In genomic region chr12:60801166-60801565, GRCh38 we compare ENCODE assay signal across 7 cellular contexts.
DNase-seq lines count a peak whose midpoint lies in the region; ATAC-seq, FAIRE-seq and TF ChIP-seq lines count a peak whose summit lies in the region.
"Not testable (repeated sequence)": the region's sequence is repeated elsewhere in the genome, so short reads cannot be mapped to it uniquely, and the experiment has no call there.

No MANE protein-coding gene starts in this region.

- not testable (repeated sequence) for H3K4me3 Mint-ChIP-seq in Caco-2 (ENCODE audit: unreplicated experiment)

- 0 out of 2 replicates have a peak overlapping the region, but pooled peaks have one; percentile 22 for H2BK20ac ChIP-seq in IMR-90 (ENCODE audit: low read depth, low read length)

- not testable (repeated sequence) for H3K4me3 ChIP-seq in Caco-2 (ENCODE audit: low read depth, low read length); IMR-90 (ENCODE audit: insufficient read depth, low read depth, low read length); mammary epithelial cell (replicated peaks in 1 of 3; ENCODE audit: insufficient read depth in 1 of 3, low read depth in 2 of 3, low read length in 3 of 3); bronchial epithelial cell (ENCODE audit: low read depth, low read length); epithelial cell of esophagus (ENCODE audit: low read length)

- not testable (repeated sequence) for H2BK5ac ChIP-seq in IMR-90 (ENCODE audit: low read depth, low read length, poor library complexity, severe bottlenecking)

- TF ChIP-seq POLR2A in IMR-90 (IDR thresholded peaks at IDR 0.05; ENCODE audit: low read depth, low read length) = not testable (repeated sequence)

- not testable (repeated sequence) for H3K9me3 ChIP-seq in Caco-2; IMR-90 (ENCODE audit: control insufficient read depth, insufficient read depth, low read length); mammary epithelial cell (replicated peaks; ENCODE audit: insufficient read depth, low read length)

- H3K27me3 ChIP-seq in Caco-2 (replicated peaks; ENCODE audit: control insufficient read depth, insufficient read depth, low read length); IMR-90 (ENCODE audit: control insufficient read depth, insufficient read depth, low read length); mammary epithelial cell (ENCODE audit: insufficient read depth, low read length); bronchial epithelial cell (ENCODE audit: control insufficient read depth, insufficient read depth, low read length); foreskin keratinocyte: not testable (repeated sequence)

- POLR2A ChIA-PET in Caco-2 (lab: Charles Lee); IMR-90 (lab: Charles Lee; ENCODE audit: unreplicated experiment): not testable (repeated sequence)

- H3K18ac ChIP-seq in IMR-90 (ENCODE audit: low read depth, low read length) = not testable (repeated sequence)

- H4K91ac ChIP-seq in IMR-90 (ENCODE audit: insufficient read depth, low read depth, low read length) = 0 out of 2 replicates have a peak overlapping the region, but pooled peaks have one; percentile 25

- H3K4ac ChIP-seq in IMR-90 (ENCODE audit: low read depth, low read length) = peak overlapping the region; percentile 26; the same call in 1 of the 2 replicates

- H2AK9ac ChIP-seq in IMR-90 (replicated peaks; ENCODE audit: low read depth, low read length, poor library complexity) = not testable (repeated sequence)

- H3K79me2 ChIP-seq in mammary epithelial cell (ENCODE audit: insufficient read depth, low read length) = not testable (repeated sequence)

- not testable (repeated sequence) for H3K36me3 ChIP-seq in Caco-2 (ENCODE audit: control insufficient read depth, insufficient read depth, low read length); IMR-90 (ENCODE audit: control insufficient read depth, insufficient read depth, low read length); mammary epithelial cell (ENCODE audit: insufficient read depth, low read length); bronchial epithelial cell (ENCODE audit: control insufficient read depth, insufficient read depth, low read length)

- not testable (repeated sequence) for H3K27me3 Mint-ChIP-seq in Caco-2 (ENCODE audit: insufficient read depth, unreplicated experiment)

- H2BK120ac ChIP-seq in IMR-90 (ENCODE audit: low read depth, low read length) = 0 out of 2 replicates have a peak overlapping the region, but pooled peaks have one; percentile 67

- CTCF ChIA-PET in Caco-2 (lab: Charles Lee); IMR-90 (lab: Yijun Ruan, JAX): not testable (repeated sequence)
- CTCF ChIA-PET in mammary epithelial cell (lab: Charles Lee; ENCODE audit: low non-redundant PET) = interaction anchor here (0.6 kb wide), 1 partner anchor 995 kb away, joined by 4 read pairs; no protein-coding TSS in a partner anchor

- H3K23ac ChIP-seq in IMR-90 (ENCODE audit: low read depth, low read length) = not testable (repeated sequence)

- FAIRE-seq in bronchial epithelial cell (lab: Jason Lieb, UNC) = not testable (repeated sequence)

- not testable (repeated sequence) for H3K36me3 Mint-ChIP-seq in Caco-2 (ENCODE audit: insufficient read depth, unreplicated experiment)

- 0 out of 3 replicates have a peak overlapping the region, but pooled peaks have one; percentile 36 for H2BK15ac ChIP-seq in IMR-90 (ENCODE audit: low read depth, low read length)

- H3K79me1 ChIP-seq in IMR-90 (ENCODE audit: low read depth in 1 of 2, low read length in 2 of 2) = not testable (repeated sequence)

- in situ Hi-C loops in IMR-90 (cut with MboI; ENCODE audit: low sequenced_read_pairs); mammary epithelial cell (cut with MboI; ENCODE audit: low sequenced_read_pairs in 2 of 2): not testable (repeated sequence)

- ATAC-seq in IMR-90 (ENCODE audit: low read depth) = not testable (repeated sequence)
- ATAC-seq in foreskin keratinocyte = peak; percentile 49

- not testable (repeated sequence) for H3K14ac ChIP-seq in IMR-90 (replicated peaks; ENCODE audit: low read depth, low read length)

- H2AFZ ChIP-seq in IMR-90 (replicated peaks; ENCODE audit: low read length, poor library complexity); mammary epithelial cell (ENCODE audit: low read depth, low read length): not testable (repeated sequence)

- not testable (repeated sequence) for H3K4me2 ChIP-seq in IMR-90 (ENCODE audit: low read depth, low read length); mammary epithelial cell (ENCODE audit: insufficient read depth, low read depth, low read length)

- not testable (repeated sequence) for TF ChIP-seq CTCF in Caco-2 (IDR thresholded peaks at IDR 0.05; ENCODE audit: insufficient read depth in 1 of 2, low read depth in 1 of 2, low read length in 1 of 2, severe bottlenecking in 1 of 2, unreplicated experiment in 1 of 2); IMR-90 (conservative IDR thresholded peaks at IDR 0.05; ENCODE audit: low read depth, low read length); mammary epithelial cell (conservative IDR thresholded peaks at IDR 0.05 in 1 of 2, IDR thresholded peaks at IDR 0.05 in 1 of 2; ENCODE audit: extremely low read depth in 1 of 2, insufficient read depth in 1 of 2, low read depth in 1 of 2, low read length in 2 of 2); bronchial epithelial cell (IDR thresholded peaks at IDR 0.05; ENCODE audit: insufficient read depth, low read length, severe bottlenecking); epithelial cell of esophagus (IDR thresholded peaks at IDR 0.05; ENCODE audit: insufficient read depth, low read depth, low read length, missing control alignments); foreskin keratinocyte (conservative IDR thresholded peaks at IDR 0.05)

- H3K4me1 Mint-ChIP-seq in Caco-2 (ENCODE audit: low read depth, unreplicated experiment) = not testable (repeated sequence)

- dilution Hi-C loops in IMR-90 (cut with HindIII; ENCODE audit: low sequenced_read_pairs, unreplicated experiment); mammary epithelial cell (cut with HindIII; ENCODE audit: low sequenced_read_pairs): not testable (repeated sequence)

- not testable (repeated sequence) for BruUV-seq in Caco-2 (replicated peaks; lab: Mats Ljungman, UMichigan); IMR-90 (replicated peaks; lab: Mats Ljungman, UMichigan); mammary epithelial cell (replicated peaks; lab: Mats Ljungman, UMichigan)

- not testable (repeated sequence) for H3K27ac ChIP-seq in IMR-90 (ENCODE audit: insufficient read depth, low read length); mammary epithelial cell (ENCODE audit: insufficient read depth, low read depth, low read length); foreskin keratinocyte
- H3K27ac ChIP-seq in epithelial cell of prostate = peak overlapping the region; percentile 14

- H2AK5ac ChIP-seq in IMR-90 (ENCODE audit: low read depth, low read length) = not testable (repeated sequence)

- not testable (repeated sequence) for H4K20me1 ChIP-seq in IMR-90 (ENCODE audit: insufficient read depth, low read length); mammary epithelial cell (ENCODE audit: insufficient read depth, low read length)

- H3K9me1 ChIP-seq in IMR-90 (ENCODE audit: insufficient read depth, low read length) = not testable (repeated sequence)

- not testable (repeated sequence) for H3K9ac ChIP-seq in IMR-90 (ENCODE audit: low read depth, low read length); mammary epithelial cell (ENCODE audit: insufficient read depth, low read length)

- DNase-seq in Caco-2, IMR-90: not testable (repeated sequence)
- DNase-seq in mammary epithelial cell (peak; percentile 75), bronchial epithelial cell (ENCODE audit: low read depth) (peak; percentile 91), epithelial cell of esophagus (ENCODE audit: low read depth) (peak; percentile 91), epithelial cell of prostate (ENCODE audit: low read depth, low spot score) (peak; percentile 27), foreskin keratinocyte (peak; percentile 38 to 79)

- not testable (repeated sequence) for H4K5ac ChIP-seq in IMR-90 (ENCODE audit: low read depth, low read length)

- H3K56ac ChIP-seq in IMR-90 (ENCODE audit: extremely low read depth, insufficient read depth, low read length) = not testable (repeated sequence)

- H3K27ac Mint-ChIP-seq in Caco-2 (ENCODE audit: unreplicated experiment) = peak overlapping the region; percentile 48

- H4K8ac ChIP-seq in IMR-90 (ENCODE audit: low read depth in 2 of 2, low read length in 2 of 2) = peak overlapping the region in 1 of 2 experiments; percentile 27; a peak in 1 of 4 replicates

- not testable (repeated sequence) for H3K9me3 Mint-ChIP-seq in Caco-2 (ENCODE audit: unreplicated experiment)

- no CpG with 5 or more reads among the region's 1 CpG for WGBS in IMR-90 (ENCODE audit: extremely low coverage in 2 of 2, insufficient read length in 1 of 2), 2 experiments
- WGBS in mammary epithelial cell (ENCODE audit: low coverage, missing lambda C conversion rate) = 0% methylated on average over 1 of the region's 1 CpG

- intact Hi-C loops in Caco-2 (cut with micrococcal nuclease; ENCODE audit: unreplicated experiment); IMR-90 (cut with micrococcal nuclease): not testable (repeated sequence)
- intact Hi-C loops in mammary epithelial cell (cut with micrococcal nuclease) = loop anchor here (10.0 kb wide), 1 partner anchor 734 kb away; no protein-coding TSS in a partner anchor

- not testable (repeated sequence) for TF ChIP-seq RAD21 in IMR-90 (IDR thresholded peaks at IDR 0.05; ENCODE audit: low read length)

- H3K4me1 ChIP-seq in Caco-2; IMR-90 (ENCODE audit: control insufficient read depth, insufficient read depth, low read length); mammary epithelial cell (ENCODE audit: insufficient read depth, low read length); foreskin keratinocyte: not testable (repeated sequence)
